ENCODE assay signal across 1 cellular context in the genomic region with DNA sequence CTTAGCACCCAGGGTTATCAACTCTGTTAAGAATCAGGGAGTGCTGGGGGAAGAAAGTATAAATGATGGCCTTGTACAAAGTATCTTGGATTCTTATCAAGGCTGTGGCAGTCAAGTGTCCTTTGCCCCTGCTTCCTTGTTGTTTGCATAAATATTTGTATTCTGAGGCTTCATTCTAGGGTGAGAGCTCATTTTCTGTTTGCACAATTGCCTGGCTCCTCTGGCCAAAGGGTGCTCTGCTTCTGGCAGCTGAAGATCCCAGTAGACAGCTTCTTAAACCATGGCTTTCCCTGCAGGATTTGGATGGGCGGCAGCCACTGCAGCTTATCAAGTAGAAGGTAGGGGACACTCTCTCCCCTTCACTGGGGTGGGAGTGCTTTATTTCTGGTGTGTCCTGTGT.
TF ChIP-seq lines count a peak whose summit lies in the region.

A gene (plus strand): TSS at position 202 of the 400 bp plus-strand sequence.

TF ChIP-seq in SK-N-SH treated with all-trans-retinoic acid at 6 μM for 48 hours, 23 proteins besides CTCF, POLR2A, EP300 and RAD21 (continued from another document):
- TF ChIP-seq, protein P1, sequence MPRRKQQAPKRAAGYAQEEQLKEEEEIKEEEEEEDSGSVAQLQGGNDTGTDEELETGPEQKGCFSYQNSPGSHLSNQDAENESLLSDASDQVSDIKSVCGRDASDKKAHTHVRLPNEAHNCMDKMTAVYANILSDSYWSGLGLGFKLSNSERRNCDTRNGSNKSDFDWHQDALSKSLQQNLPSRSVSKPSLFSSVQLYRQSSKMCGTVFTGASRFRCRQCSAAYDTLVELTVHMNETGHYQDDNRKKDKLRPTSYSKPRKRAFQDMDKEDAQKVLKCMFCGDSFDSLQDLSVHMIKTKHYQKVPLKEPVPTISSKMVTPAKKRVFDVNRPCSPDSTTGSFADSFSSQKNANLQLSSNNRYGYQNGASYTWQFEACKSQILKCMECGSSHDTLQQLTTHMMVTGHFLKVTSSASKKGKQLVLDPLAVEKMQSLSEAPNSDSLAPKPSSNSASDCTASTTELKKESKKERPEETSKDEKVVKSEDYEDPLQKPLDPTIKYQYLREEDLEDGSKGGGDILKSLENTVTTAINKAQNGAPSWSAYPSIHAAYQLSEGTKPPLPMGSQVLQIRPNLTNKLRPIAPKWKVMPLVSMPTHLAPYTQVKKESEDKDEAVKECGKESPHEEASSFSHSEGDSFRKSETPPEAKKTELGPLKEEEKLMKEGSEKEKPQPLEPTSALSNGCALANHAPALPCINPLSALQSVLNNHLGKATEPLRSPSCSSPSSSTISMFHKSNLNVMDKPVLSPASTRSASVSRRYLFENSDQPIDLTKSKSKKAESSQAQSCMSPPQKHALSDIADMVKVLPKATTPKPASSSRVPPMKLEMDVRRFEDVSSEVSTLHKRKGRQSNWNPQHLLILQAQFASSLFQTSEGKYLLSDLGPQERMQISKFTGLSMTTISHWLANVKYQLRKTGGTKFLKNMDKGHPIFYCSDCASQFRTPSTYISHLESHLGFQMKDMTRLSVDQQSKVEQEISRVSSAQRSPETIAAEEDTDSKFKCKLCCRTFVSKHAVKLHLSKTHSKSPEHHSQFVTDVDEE (CRISPR knock-in tag; IDR thresholded peaks at IDR 0.05) = no peak
- TF ChIP-seq SNAI2 (CRISPR knock-in tag; IDR thresholded peaks at IDR 0.05) (no peak), GLIS3 (CRISPR knock-in tag; IDR thresholded peaks at IDR 0.05) (no peak), ISL1 (CRISPR knock-in tag; IDR thresholded peaks at IDR 0.05) (no peak), ZNF565 (CRISPR knock-in tag; conservative IDR thresholded peaks at IDR 0.05; ENCODE audit: low read depth) (no peak), BACH2 (CRISPR knock-in tag; IDR thresholded peaks at IDR 0.05; ENCODE audit: borderline replicate concordance) (no peak)
- TF ChIP-seq, protein P2, sequence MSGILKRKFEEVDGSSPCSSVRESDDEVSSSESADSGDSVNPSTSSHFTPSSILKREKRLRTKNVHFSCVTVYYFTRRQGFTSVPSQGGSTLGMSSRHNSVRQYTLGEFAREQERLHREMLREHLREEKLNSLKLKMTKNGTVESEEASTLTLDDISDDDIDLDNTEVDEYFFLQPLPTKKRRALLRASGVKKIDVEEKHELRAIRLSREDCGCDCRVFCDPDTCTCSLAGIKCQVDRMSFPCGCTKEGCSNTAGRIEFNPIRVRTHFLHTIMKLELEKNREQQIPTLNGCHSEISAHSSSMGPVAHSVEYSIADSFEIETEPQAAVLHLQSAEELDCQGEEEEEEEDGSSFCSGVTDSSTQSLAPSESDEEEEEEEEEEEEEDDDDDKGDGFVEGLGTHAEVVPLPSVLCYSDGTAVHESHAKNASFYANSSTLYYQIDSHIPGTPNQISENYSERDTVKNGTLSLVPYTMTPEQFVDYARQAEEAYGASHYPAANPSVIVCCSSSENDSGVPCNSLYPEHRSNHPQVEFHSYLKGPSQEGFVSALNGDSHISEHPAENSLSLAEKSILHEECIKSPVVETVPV (CRISPR knock-in tag; IDR thresholded peaks at IDR 0.05) = no peak
- TF ChIP-seq, protein P3, sequence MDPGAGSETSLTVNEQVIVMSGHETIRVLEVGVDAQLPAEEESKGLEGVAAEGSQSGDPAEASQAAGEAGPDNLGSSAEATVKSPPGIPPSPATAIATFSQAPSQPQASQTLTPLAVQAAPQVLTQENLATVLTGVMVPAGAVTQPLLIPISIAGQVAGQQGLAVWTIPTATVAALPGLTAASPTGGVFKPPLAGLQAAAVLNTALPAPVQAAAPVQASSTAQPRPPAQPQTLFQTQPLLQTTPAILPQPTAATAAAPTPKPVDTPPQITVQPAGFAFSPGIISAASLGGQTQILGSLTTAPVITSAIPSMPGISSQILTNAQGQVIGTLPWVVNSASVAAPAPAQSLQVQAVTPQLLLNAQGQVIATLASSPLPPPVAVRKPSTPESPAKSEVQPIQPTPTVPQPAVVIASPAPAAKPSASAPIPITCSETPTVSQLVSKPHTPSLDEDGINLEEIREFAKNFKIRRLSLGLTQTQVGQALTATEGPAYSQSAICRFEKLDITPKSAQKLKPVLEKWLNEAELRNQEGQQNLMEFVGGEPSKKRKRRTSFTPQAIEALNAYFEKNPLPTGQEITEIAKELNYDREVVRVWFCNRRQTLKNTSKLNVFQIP (CRISPR knock-in tag; IDR thresholded peaks at IDR 0.05; ENCODE audit: borderline replicate concordance, low read depth) = no peak
TF ChIP-seq in SK-N-SH treated with all-trans-retinoic acid at 6 μM for 48 hours: peak in this region for 0.
